ENCODE assay signal across 11 cellular contexts in the genomic region with DNA sequence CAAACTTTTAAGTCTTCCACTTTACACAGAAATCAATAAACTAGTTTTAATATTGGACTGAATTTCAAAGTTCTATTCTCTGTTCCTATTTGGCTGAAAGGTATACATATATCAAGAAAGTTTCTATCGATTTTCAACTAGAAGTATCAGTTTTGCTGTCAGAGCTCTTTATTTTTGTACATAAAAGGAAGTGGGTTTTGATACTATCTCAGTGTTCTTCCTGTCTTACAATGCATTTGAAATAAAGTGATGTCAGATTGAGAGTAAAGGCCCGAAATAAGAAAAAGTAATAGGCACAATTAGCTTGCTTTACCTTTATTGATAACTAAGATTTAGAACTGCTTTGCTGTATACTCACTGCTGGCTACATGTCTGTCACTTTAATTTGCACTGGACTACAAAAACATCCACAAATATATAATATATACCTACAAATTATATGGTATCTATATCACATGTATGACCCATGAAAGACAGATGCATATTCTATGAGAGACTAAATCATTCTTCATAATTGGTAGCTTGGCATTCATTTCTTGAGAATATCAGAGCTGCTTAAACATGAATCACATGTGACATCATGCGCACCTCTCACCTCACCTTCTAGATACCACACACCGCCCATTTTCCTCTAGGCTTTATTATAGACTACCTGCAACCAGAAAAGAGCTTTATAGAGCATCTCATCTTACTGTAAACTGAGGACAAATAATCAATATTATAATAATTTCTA.
DNase-seq lines count a peak whose midpoint lies in the region; ATAC-seq, FAIRE-seq and TF ChIP-seq lines count a peak whose summit lies in the region.
"Had no signal": no experiment of that assay in that cellular context is flagged by ENCODE, and none has a peak within 500 bp of the region (broad histone marks: within the 10 kb centered on the region; RNA-seq: fewer than 3 reads in every experiment).

No MANE protein-coding gene starts in this region.

- peak; percentile 34 for DNase-seq in GF-D8 (lab: John Stamatoyannopoulos, UW)
- DNase-seq in Karpas-422: no peak
- DNase-seq in NCI-H510A treated with DMSO at 0.1 percent for 48 hours (lab: John Stamatoyannopoulos, UW): no peak
- no peak for DNase-seq in psoas muscle
- no peak for DNase-seq in CD14-positive monocyte (ENCODE audit: low spot score)
- DNase-seq: NCI-H1930, SW 1271 had no signal

- no peaks in the 10 kb centered on the region for H4K20me1 ChIP-seq in Karpas-422 (ENCODE audit: insufficient read depth, low read depth, low read length)

- TF ChIP-seq CTCF in psoas muscle (IDR thresholded peaks at IDR 0.05) (no peak), CD14-positive monocyte (IDR thresholded peaks at IDR 0.05) (no peak)

- H3K27ac ChIP-seq in Karpas-422 (ENCODE audit: low read length) (peak overlapping the region; percentile 46), psoas muscle (no peak overlapping the region)

- H3K9me2 ChIP-seq in Karpas-422 (replicated peaks; ENCODE audit: insufficient read depth, low read length): no peaks in the 10 kb centered on the region

- peaks cover 65 to 71% of the 10 kb centered on the region in 2 donors for H3K36me3 Mint-ChIP-seq in CD14-positive monocyte

- no peaks in the 10 kb centered on the region for H3K27me3 ChIP-seq in Karpas-422 (ENCODE audit: low read length)
- H3K27me3 ChIP-seq in psoas muscle (ENCODE audit: insufficient read depth in 3 of 3, low read length in 2 of 3): no peaks in the 10 kb centered on the region

- no peak overlapping the region for H3K4me3 Mint-ChIP-seq in CD14-positive monocyte

- 84 to 91% (median 87%) methylated on average over 4 of the region's 4 CpGs for WGBS in psoas muscle, 3 donors

- H3K4me1 Mint-ChIP-seq in CD14-positive monocyte: peaks cover 6% of the 10 kb centered on the region

- H3K36me3 ChIP-seq in Karpas-422 (ENCODE audit: insufficient read depth, low read length): peaks cover 21% of the 10 kb centered on the region
- peaks cover 0 to 41% of the 10 kb centered on the region in 2 donors for H3K36me3 ChIP-seq in psoas muscle (ENCODE audit: insufficient read depth in 1 of 2, low read depth in 1 of 2)

- peak; percentile 47 for FAIRE-seq in colon (lab: Jason Lieb, UNC)
- FAIRE-seq: astrocyte had no signal

- no peak overlapping the region for H3K4me2 ChIP-seq in Karpas-422 (ENCODE audit: low read depth, low read length, poor library complexity, severe bottlenecking)

- intact Hi-C loops in psoas muscle (cut with DNase I) (no loop called here), CD14-positive monocyte (cut with micrococcal nuclease) (no loop called here)

- ATAC-seq in GM19395 (IDR thresholded peaks at IDR 0.05; ENCODE audit: unreplicated experiment): peak; percentile 69
- ATAC-seq in psoas muscle: no peak
- ATAC-seq in HG02870 (IDR thresholded peaks at IDR 0.05; ENCODE audit: unreplicated experiment): no peak

- H3K9me3 Mint-ChIP-seq in CD14-positive monocyte: no peaks in the 10 kb centered on the region

- H3K4me1 ChIP-seq in Karpas-422 (ENCODE audit: low read length): peaks cover 7% of the 10 kb centered on the region
- H3K4me1 ChIP-seq in psoas muscle: no peaks in the 10 kb centered on the region

- peaks cover 60% of the 10 kb centered on the region for H3K79me2 ChIP-seq in Karpas-422 (ENCODE audit: low read length)

- no peaks in the 10 kb centered on the region for H3K9me3 ChIP-seq in Karpas-422 (ENCODE audit: low read length)
- no peaks in the 10 kb centered on the region for H3K9me3 ChIP-seq in psoas muscle

- no peak overlapping the region for H3K27ac Mint-ChIP-seq in CD14-positive monocyte

- no peak overlapping the region for H3K9ac ChIP-seq in Karpas-422 (ENCODE audit: low read length)

- no peak overlapping the region for H2AFZ ChIP-seq in Karpas-422 (ENCODE audit: low read length)

- no peaks in the 10 kb centered on the region for H3K27me3 Mint-ChIP-seq in CD14-positive monocyte (ENCODE audit: low read depth in 3 of 3)

- H3K4me3 ChIP-seq in Karpas-422 (ENCODE audit: low read length) (no peak overlapping the region), psoas muscle (no peak overlapping the region)
